11 cellular contexts compared by ENCODE assay signal in genomic region chr4:164009435-164009834, GRCh38.
"Had no signal": no experiment of that assay in that cellular context is flagged by ENCODE, and none has a peak within 500 bp of the region (broad histone marks: within the 10 kb centered on the region; RNA-seq: fewer than 3 reads in every experiment).

No MANE protein-coding gene starts in this region.

- ATAC-seq: GM23338, HCT116 had no signal

- H3K9ac ChIP-seq: GM23248 had no signal

- FAIRE-seq: H1, H54 had no signal

- H3K4me3 ChIP-seq: GM23248, GM23338, HAP-1 had no signal

- H3K4me2 ChIP-seq: GM23338 had no signal

- H3K4me1 ChIP-seq: HAP-1 had no signal

- DNase-seq: GM23248, GOT3, H7, H9, HCEC 1CT, HFFc6 had no signal

- H3K9me3 ChIP-seq: HAP-1 had no signal

- H3K27ac ChIP-seq: GM23248 had no signal

- H2AFZ ChIP-seq: GM23248, GM23338 had no signal

- H3K36me3 ChIP-seq: HAP-1 had no signal
